ENCODE assay signal across 8 cellular contexts in genomic region chr22:37660709-37661045, GRCh38. TPM values are rescaled to one million over a fixed set of nuclear protein-coding genes. Genes with fewer than 3 reads are reported as not detected.
DNase-seq lines count a peak whose midpoint lies in the region; ATAC-seq and TF ChIP-seq lines count a peak whose summit lies in the region.

No MANE protein-coding gene starts in this region.

- peak overlapping the region in 1 of 5 donors; percentile 25 for H3K4me3 ChIP-seq in subcutaneous abdominal adipose tissue (ENCODE audit: low read depth in 1 of 5, low read length in 5 of 5)

- H3K9me3 Mint-ChIP-seq in activated T-cell treated with anti-CD3 and anti-CD28 coated beads, Interleukin-2, amount 50 U/mL, for 72 hours = no peaks in the 10 kb centered on the region
- no peaks in the 10 kb centered on the region for H3K9me3 Mint-ChIP-seq in activated B cell treated with CpG ODN at 0.5 μM for 24 hours
- H3K9me3 Mint-ChIP-seq in immature natural killer cell = no peaks in the 10 kb centered on the region

- intact Hi-C loops in activated B cell treated with CpG ODN at 0.5 μM for 24 hours (cut with micrococcal nuclease) = loop anchor here (1.0 kb wide), 2 partner anchors 21 to 203 kb away; no protein-coding TSS in a partner anchor

- no peak overlapping the region for H3K27ac Mint-ChIP-seq in activated T-cell treated with anti-CD3 and anti-CD28 coated beads, Interleukin-2, amount 50 U/mL, for 72 hours
- H3K27ac Mint-ChIP-seq in activated B cell treated with CpG ODN at 0.5 μM for 24 hours (peak overlapping the region; percentile 76), immature natural killer cell (peak overlapping the region in 4 of 6 donors; percentile 53 to 78 (median 63))

- H3K4me1 Mint-ChIP-seq in activated T-cell treated with anti-CD3 and anti-CD28 coated beads, Interleukin-2, amount 50 U/mL, for 72 hours (ENCODE audit: low read depth) = peaks cover 43% of the 10 kb centered on the region
- H3K4me1 Mint-ChIP-seq in activated B cell treated with CpG ODN at 0.5 μM for 24 hours (peaks cover 49% of the 10 kb centered on the region), immature natural killer cell (peaks cover 42 to 44% of the 10 kb centered on the region in 2 donors)

- peaks cover 7 to 71% (median 68%) of the 10 kb centered on the region in 5 donors for H3K4me1 ChIP-seq in subcutaneous abdominal adipose tissue (ENCODE audit: control insufficient read depth in 5 of 5, insufficient read depth in 5 of 5, low read length in 5 of 5)

- H3K9ac ChIP-seq in subcutaneous abdominal adipose tissue (ENCODE audit: low read length in 5 of 5) = peak overlapping the region in 2 of 5 donors; percentile 6 to 56

- H3K36me3 Mint-ChIP-seq in activated T-cell treated with anti-CD3 and anti-CD28 coated beads, Interleukin-2, amount 50 U/mL, for 72 hours (ENCODE audit: insufficient read depth in 2 of 2) = peaks cover 0 to 2% of the 10 kb centered on the region in 2 donors
- H3K36me3 Mint-ChIP-seq in activated B cell treated with CpG ODN at 0.5 μM for 24 hours (ENCODE audit: low read depth) = peaks cover 21% of the 10 kb centered on the region
- H3K36me3 Mint-ChIP-seq in immature natural killer cell = no peaks in the 10 kb centered on the region

- TF ChIP-seq CTCF in activated B cell treated with CpG ODN at 0.5 μM for 24 hours (IDR thresholded peaks at IDR 0.05) = no peak

- H3K9me3 ChIP-seq in subcutaneous abdominal adipose tissue (ENCODE audit: control insufficient read depth in 5 of 5, low read length in 5 of 5) = no peaks in the 10 kb centered on the region

- no peak for DNase-seq in activated T-cell treated with anti-CD3 and anti-CD28 coated beads, Interleukin-2, amount 50 U/mL, for 72 hours
- no peak for DNase-seq in activated T-cell treated with anti-CD3 and anti-CD28 coated beads, Interleukin-2, amount 50 U/mL, for 48 hours
- DNase-seq in activated B cell treated with CpG ODN at 0.5 μM for 24 hours (no peak), immature natural killer cell (no peak), NCI-H1417 (lab: John Stamatoyannopoulos, UW) (no peak), glomerular visceral epithelial cell (ENCODE audit: extremely low spot score) (no peak)

- peak overlapping the region; percentile 89 to 91 for H3K4me3 Mint-ChIP-seq in activated T-cell treated with anti-CD3 and anti-CD28 coated beads, Interleukin-2, amount 50 U/mL, for 72 hours
- H3K4me3 Mint-ChIP-seq in activated B cell treated with CpG ODN at 0.5 μM for 24 hours (peak overlapping the region; percentile 85), immature natural killer cell (peak overlapping the region in 4 of 5 donors; percentile 73 to 85 (median 78))

- no peaks in the 10 kb centered on the region for H3K27me3 Mint-ChIP-seq in activated T-cell treated with anti-CD3 and anti-CD28 coated beads, Interleukin-2, amount 50 U/mL, for 72 hours (ENCODE audit: low read depth)
- H3K27me3 Mint-ChIP-seq in activated B cell treated with CpG ODN at 0.5 μM for 24 hours (no peaks in the 10 kb centered on the region), immature natural killer cell (ENCODE audit: low read depth in 3 of 3) (peaks cover 3 to 7% (median 6%) of the 10 kb centered on the region in 3 donors)

- H3K27ac ChIP-seq in subcutaneous abdominal adipose tissue (ENCODE audit: low read depth, low read length) = peak overlapping the region; percentile 77

- ATAC-seq in activated T-cell treated with anti-CD3 and anti-CD28 coated beads, Interleukin-2, amount 50 U/mL, for 72 hours (replicated peaks in 1 of 2) = no peak
- ATAC-seq in activated B cell treated with CpG ODN at 0.5 μM for 24 hours (ENCODE audit: low read depth) (no peak), GM19023 (IDR thresholded peaks at IDR 0.05; ENCODE audit: unreplicated experiment) (no peak)

- peaks cover 0 to 5% (median 3%) of the 10 kb centered on the region in 5 donors for H3K36me3 ChIP-seq in subcutaneous abdominal adipose tissue (ENCODE audit: control insufficient read depth in 5 of 5, insufficient read depth in 5 of 5, low read length in 5 of 5)

- CTCF ChIA-PET in activated B cell treated with CpG ODN at 0.5 μM for 24 hours (lab: Charles Lee) = interaction anchor here (0.6 to 5.4 kb wide), 8 partner anchors 11 to 203 kb away, joined by 3 to 107 read pairs (median 8); partner anchors contain the start of genes LGALS1 and NOL12

- no peaks in the 10 kb centered on the region for H3K27me3 ChIP-seq in subcutaneous abdominal adipose tissue (ENCODE audit: control insufficient read depth in 5 of 5, insufficient read depth in 4 of 5, low read length in 5 of 5)

- POLR2A ChIA-PET in activated B cell treated with CpG ODN at 0.5 μM for 24 hours (lab: Charles Lee) = interaction anchor here (1.5 to 8.0 kb wide), 9 partner anchors 13 to 183 kb away, joined by 5 to 181 read pairs (median 16); partner anchors contain the start of genes ANKRD54, GGA1 and LGALS1

RNA-seq across cellular contexts. Expression of gene PDXP, which starts 2.2 kb away (rescaled TPM):
- total RNA-seq in activated T-cell treated with anti-CD3 and anti-CD28 coated beads, Interleukin-2, amount 50 U/mL, for 72 hours = 10 to 100 TPM; 14.8 to 17.2 TPM
- 17.7 and 22.6 TPM in 2 replicates for total RNA-seq in activated B cell treated with CpG ODN at 0.5 μM for 24 hours
- polyA plus RNA-seq in immature natural killer cell = 10 to 100 TPM in 1 of 3 donors, 1 to 10 TPM in 2; 2.2 to 13.2 (median 7.7) TPM

RNA-seq across cellular contexts. Expression of gene LGALS1, which starts 14.8 kb away (rescaled TPM):
- total RNA-seq in activated T-cell treated with anti-CD3 and anti-CD28 coated beads, Interleukin-2, amount 50 U/mL, for 72 hours = 100 to 1,000 TPM; 303 to 803 TPM
- 230 and 254 TPM in 2 replicates for total RNA-seq in activated B cell treated with CpG ODN at 0.5 μM for 24 hours
- 100 to 1,000 TPM; 416 to 572 (median 473) TPM for polyA plus RNA-seq in immature natural killer cell

RNA-seq across cellular contexts. Expression of gene SH3BP1, which starts 21.2 kb away (rescaled TPM):
- total RNA-seq in activated T-cell treated with anti-CD3 and anti-CD28 coated beads, Interleukin-2, amount 50 U/mL, for 72 hours = 100 to 1,000 TPM in 1 of 2 donors, 10 to 100 TPM in 1; 99.0 to 103 TPM
- total RNA-seq in activated B cell treated with CpG ODN at 0.5 μM for 24 hours = 87.9 and 88.4 TPM in 2 replicates
- polyA plus RNA-seq in immature natural killer cell = 10 to 100 TPM; 12.6 to 41.2 (median 21.2) TPM

RNA-seq across cellular contexts. Expression of gene NOL12, which starts 25.5 kb away (rescaled TPM):
- total RNA-seq in activated T-cell treated with anti-CD3 and anti-CD28 coated beads, Interleukin-2, amount 50 U/mL, for 72 hours = 10 to 100 TPM; 31.3 to 36.3 TPM
- 39.0 and 39.8 TPM in 2 replicates for total RNA-seq in activated B cell treated with CpG ODN at 0.5 μM for 24 hours
- polyA plus RNA-seq in immature natural killer cell = 10 to 100 TPM; 34.6 to 59.3 (median 42.3) TPM

RNA-seq across cellular contexts. Expression of gene TRIOBP, which starts 36.2 kb away (rescaled TPM):
- 10 to 100 TPM; 25.4 to 28.6 TPM for total RNA-seq in activated T-cell treated with anti-CD3 and anti-CD28 coated beads, Interleukin-2, amount 50 U/mL, for 72 hours
- 25.5 and 27.4 TPM in 2 replicates for total RNA-seq in activated B cell treated with CpG ODN at 0.5 μM for 24 hours
- polyA plus RNA-seq in immature natural killer cell = 10 to 100 TPM; 15.0 to 22.4 (median 20.8) TPM
